In genomic region chr11:103091024-103091423, GRCh38 we compare ENCODE assay signal across 8 cellular contexts. TPM values are rescaled to one million over a fixed set of nuclear protein-coding genes. Genes with fewer than 3 reads are reported as not detected.
DNase-seq lines count a peak whose midpoint lies in the region; ATAC-seq, FAIRE-seq and TF ChIP-seq lines count a peak whose summit lies in the region.

No MANE protein-coding gene starts in this region.

- peaks cover 1% of the 10 kb centered on the region for H3K36me3 ChIP-seq in bronchial epithelial cell (ENCODE audit: control insufficient read depth, insufficient read depth, low read length)

- DNase-seq in A172 (ENCODE audit: low spot score) (peak; percentile 1), GM12865 (ENCODE audit: low read depth) (peak; percentile 18), NCI-H526 (lab: John Stamatoyannopoulos, UW) (peak; percentile 27 to 56), bronchial epithelial cell (ENCODE audit: low read depth) (peak; percentile 10), islet precursor cell (no peak)
- no peak for DNase-seq in stimulated activated CD4-positive, alpha-beta T cell treated with anti-CD3 and anti-CD28 coated beads, Interleukin-4, amount 100 ng/mL, for 1 hour

- no peak for TF ChIP-seq CTCF in GM12865 (IDR thresholded peaks at IDR 0.05; ENCODE audit: insufficient read depth, low read depth, low read length, missing control alignments)
- no peak for TF ChIP-seq CTCF in bronchial epithelial cell (IDR thresholded peaks at IDR 0.05; ENCODE audit: insufficient read depth, low read length, severe bottlenecking)

- FAIRE-seq in bronchial epithelial cell (lab: Jason Lieb, UNC), result no peak

- ATAC-seq in GM18520 (IDR thresholded peaks at IDR 0.05; ENCODE audit: unreplicated experiment), result no peak

- H3K4me1 ChIP-seq in mononuclear cell (ENCODE audit: insufficient read depth, low read length), result peaks cover 15% of the 10 kb centered on the region

- H3K4me3 ChIP-seq in GM12865 (ENCODE audit: low read depth, low read length) (peak overlapping the region; percentile 94), bronchial epithelial cell (ENCODE audit: low read depth, low read length) (peak overlapping the region; percentile 91), mononuclear cell (ENCODE audit: low read length) (peak overlapping the region; percentile 24)

- no peaks in the 10 kb centered on the region for H3K9me3 ChIP-seq in mononuclear cell (ENCODE audit: low read depth, low read length)

- no peaks in the 10 kb centered on the region for H3K27me3 ChIP-seq in bronchial epithelial cell (ENCODE audit: control insufficient read depth, insufficient read depth, low read length)
- peaks cover 28% of the 10 kb centered on the region for H3K27me3 ChIP-seq in mononuclear cell (ENCODE audit: insufficient read depth, low read length)

RNA-seq across cellular contexts. Expression of gene DCUN1D5, which starts 0.9 kb away (rescaled TPM):
- 75.1 and 97.4 TPM in 2 replicates for total RNA-seq in A172 (2014; rRNA removed; shearing (Covaris generic))
- total RNA-seq in bronchial epithelial cell, result 107 and 137 TPM in 2 replicates
- total RNA-seq in mononuclear cell, result 23.1 TPM

RNA-seq across cellular contexts. Expression of gene DYNC2H1, which starts 18.2 kb away (rescaled TPM):
- 7.7 and 8.0 TPM in 2 replicates for total RNA-seq in A172 (2014; rRNA removed; shearing (Covaris generic))
- total RNA-seq in bronchial epithelial cell, result 11.6 and 19.3 TPM in 2 replicates
- 3.3 TPM for total RNA-seq in mononuclear cell

Comparison
In these comparisons a context has a peak if more than half of its experiments do, and no peak if none do; other contexts are left out.
1. DNase-seq: peak in A172 (single experiment), GM12865 (single experiment), NCI-H526 (2 of 2) and bronchial epithelial cell (single experiment); none in islet precursor cell (single experiment) and stimulated activated CD4-positive, alpha-beta T cell treated with anti-CD3 and anti-CD28 coated beads, Interleukin-4, amount 100 ng/mL, for 1 hour (single experiment).
2. H3K4me3 ChIP-seq: peak in every context shown above with its lines; median percentile 94 in GM12865; 91 in bronchial epithelial cell; 24 in mononuclear cell.